25 cellular contexts compared by ENCODE assay signal in genomic region chr13:30037766-30038165, GRCh38.
DNase-seq lines count a peak whose midpoint lies in the region; ATAC-seq and TF ChIP-seq lines count a peak whose summit lies in the region.
"Had no signal": no experiment of that assay in that cellular context is flagged by ENCODE, and none has a peak within 500 bp of the region (broad histone marks: within the 10 kb centered on the region; RNA-seq: fewer than 3 reads in every experiment).

No MANE protein-coding gene starts in this region.

- no peaks in the 10 kb centered on the region for H3K79me2 ChIP-seq in smooth muscle cell (ENCODE audit: low read depth)

- peak; percentile 85 for DNase-seq in GM04504 (ENCODE audit: low read depth)
- DNase-seq in astrocyte of the hippocampus (ENCODE audit: low read depth, low spot score): peak; percentile 59
- DNase-seq in fibroblast of villous mesenchyme (ENCODE audit: low read depth): peak; percentile 58
- DNase-seq in smooth muscle cell (lab: John Stamatoyannopoulos, UW; ENCODE audit: unreplicated experiment): no peak
- DNase-seq in GM19240 (ENCODE audit: insufficient read length, low spot score): no peak
- DNase-seq in HK-2 (ENCODE audit: unreplicated experiment): no peak
- DNase-seq: activated CD4-positive, alpha-beta T cell treated with anti-CD3 and anti-CD28 coated beads for 4 hours; activated naive CD4-positive, alpha-beta T cell treated with anti-CD3 and anti-CD28 coated beads, Interleukin-2, amount 50 U/mL, for 16 hours; activated T-cell treated with anti-CD3 and anti-CD28 coated beads, Interleukin-2, amount 50 U/mL, for 48 hours; aorta; CD4-positive, CD25-positive, alpha-beta regulatory T cell; cerebellar nuclear complex; effector CD4-positive, alpha-beta T cell; mammary epithelial cell; NCI-H1417 treated with DMSO at 0.1 percent for 48 hours; NCI-H2107; NCI-H446; nucleus accumbens; stimulated activated CD4-positive, alpha-beta T cell treated with anti-CD3 and anti-CD28 coated beads, Interleukin-4, amount 100 ng/mL, for 4 hours; stimulated activated naive CD4-positive, alpha-beta T cell; uterus had no signal

- ATAC-seq in HG02571 (IDR thresholded peaks at IDR 0.05; ENCODE audit: unreplicated experiment) (no peak), HG02763 (IDR thresholded peaks at IDR 0.05; ENCODE audit: unreplicated experiment) (no peak)

- no peaks in the 10 kb centered on the region for H3K27me3 ChIP-seq in smooth muscle cell (ENCODE audit: low read depth)
- H3K27me3 ChIP-seq: uterus had no signal

- H3K4me3 ChIP-seq in fibroblast of villous mesenchyme (ENCODE audit: low read depth, low read length): no peak overlapping the region
- H3K4me3 ChIP-seq in smooth muscle cell: no peak overlapping the region
- H3K4me3 ChIP-seq: SK-N-MC, thoracic aorta, uterus had no signal

- H4K20me1 ChIP-seq in smooth muscle cell (ENCODE audit: low read depth): no peaks in the 10 kb centered on the region

- H3K4me1 ChIP-seq in smooth muscle cell (ENCODE audit: low read depth): peaks cover 10% of the 10 kb centered on the region

- TF ChIP-seq CTCF in fibroblast of villous mesenchyme (IDR thresholded peaks at IDR 0.05; ENCODE audit: insufficient read depth, low read depth, low read length) (no peak), smooth muscle cell (IDR thresholded peaks at IDR 0.05; ENCODE audit: borderline replicate concordance, insufficient read depth, poor library complexity, severe bottlenecking) (no peak)

- no peaks in the 10 kb centered on the region for H3K9me3 ChIP-seq in smooth muscle cell (replicated peaks; ENCODE audit: low read depth)
- H3K9me3 ChIP-seq: thoracic aorta, uterus had no signal

- peak overlapping the region; percentile 74 for H3K27ac ChIP-seq in smooth muscle cell (ENCODE audit: low read depth)
- H3K27ac ChIP-seq: SK-N-MC, thoracic aorta, uterus had no signal

- H3F3A ChIP-seq in smooth muscle cell (ENCODE audit: low read depth): peaks cover 13% of the 10 kb centered on the region

- H3K36me3 ChIP-seq in smooth muscle cell (ENCODE audit: low read depth): no peaks in the 10 kb centered on the region
- H3K36me3 ChIP-seq: thoracic aorta, uterus had no signal

- 61% methylated on average over 4 of the region's 4 CpGs for WGBS in smooth muscle cell (ENCODE audit: low lambda C conversion rate)

- H3K9ac ChIP-seq in smooth muscle cell (ENCODE audit: low read depth): peak overlapping the region; percentile 53

- peak overlapping the region; percentile 22 for H3K4me2 ChIP-seq in smooth muscle cell

- no peak overlapping the region for H2AFZ ChIP-seq in smooth muscle cell (ENCODE audit: low read depth)

Comparison
In these comparisons a context has a peak if more than half of its experiments do, and no peak if none do; other contexts are left out.
1. DNase-seq: peak in GM04504 (single experiment), astrocyte of the hippocampus (single experiment) and fibroblast of villous mesenchyme (single experiment); none in smooth muscle cell (single experiment), GM19240 (single experiment) and HK-2 (single experiment).